Comparison of ENCODE assay signal across 9 cellular contexts in the genomic region with DNA sequence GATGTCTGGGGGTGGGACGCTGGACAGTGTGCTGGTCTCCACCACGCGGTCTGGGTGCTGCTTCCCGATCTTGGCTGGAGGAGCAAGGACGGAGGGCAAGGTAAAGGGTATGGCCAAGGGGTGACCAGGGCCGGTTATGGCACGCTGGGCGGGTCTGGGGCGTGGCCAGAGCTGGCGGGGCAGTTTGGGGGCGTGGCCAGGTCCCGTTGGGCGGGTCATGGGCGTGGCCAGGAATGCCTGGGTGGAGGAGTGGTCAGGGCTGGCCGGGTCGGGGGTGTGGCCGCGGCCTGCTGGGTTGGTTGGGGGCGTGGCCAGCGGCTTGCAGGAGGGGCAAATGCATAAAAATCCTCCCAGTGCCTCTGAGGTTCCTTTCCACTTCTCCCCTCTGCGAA. TPM values are rescaled to one million over a fixed set of nuclear protein-coding genes. Genes with fewer than 3 reads are reported as not detected.
DNase-seq lines count a peak whose midpoint lies in the region; TF ChIP-seq lines count a peak whose summit lies in the region.
"Had no signal": no experiment of that assay in that cellular context is flagged by ENCODE, and none has a peak within 500 bp of the region (broad histone marks: within the 10 kb centered on the region; RNA-seq: fewer than 3 reads in every experiment).

No MANE protein-coding gene starts in this region.

- no peak overlapping the region for H3K4me3 Mint-ChIP-seq in CD14-positive monocyte
- H3K4me3 Mint-ChIP-seq: brain had no signal

- TF ChIP-seq CTCF in CD14-positive monocyte (IDR thresholded peaks at IDR 0.05), result no peak

- H3K27me3 Mint-ChIP-seq in CD14-positive monocyte (ENCODE audit: low read depth in 3 of 3), result peaks cover 0 to 2% (median 0%) of the 10 kb centered on the region in 3 donors
- H3K27me3 Mint-ChIP-seq: brain had no signal

- H3K36me3 Mint-ChIP-seq in CD14-positive monocyte, result peaks cover 66 to 92% of the 10 kb centered on the region in 2 donors

- no peaks in the 10 kb centered on the region for H3K4me1 ChIP-seq in HAP-1

- peak; percentile 78 for DNase-seq in CD14-positive monocyte (ENCODE audit: low spot score)
- peak; percentile 49 to 92 for DNase-seq in HAP-1 (ENCODE audit: low spot score in 2 of 2)
- DNase-seq in UCSD-AML1 (lab: John Stamatoyannopoulos, UW; ENCODE audit: unreplicated experiment), result peak; percentile 79
- peak; percentile 74 for DNase-seq in germinal center (ENCODE audit: low spot score)
- DNase-seq in stimulated activated CD4-positive, alpha-beta T cell treated with anti-CD3 and anti-CD28 coated beads, TNF-alpha, amount 100 ng/mL, for 48 hours (ENCODE audit: low read depth in 3 of 3), result peak; percentile 47 to 76 (median 68)
- no peak for DNase-seq in NCI-H524 (lab: John Stamatoyannopoulos, UW)
- DNase-seq in NCI-H2081 treated with DMSO at 0.1 percent for 48 hours (lab: John Stamatoyannopoulos, UW), result no peak
- no peak for DNase-seq in DMS153 treated with DMSO at 0.1 percent for 48 hours (lab: John Stamatoyannopoulos, UW; ENCODE audit: unreplicated experiment)

- intact Hi-C loops in CD14-positive monocyte (cut with micrococcal nuclease), result no loop called here

- H3K4me1 Mint-ChIP-seq in CD14-positive monocyte, result no peaks in the 10 kb centered on the region
- H3K4me1 Mint-ChIP-seq: brain had no signal

- no peaks in the 10 kb centered on the region for H3K9me3 ChIP-seq in HAP-1

- no peak overlapping the region for H3K4me3 ChIP-seq in HAP-1

- peaks cover 0 to 3% (median 0%) of the 10 kb centered on the region in 7 donors for H3K9me3 Mint-ChIP-seq in CD14-positive monocyte
- H3K9me3 Mint-ChIP-seq: brain had no signal

- no peaks in the 10 kb centered on the region for H3K27me3 ChIP-seq in HAP-1 (ENCODE audit: low read depth)

- in situ Hi-C loops in HAP-1 (cut with MboI; ENCODE audit: low sequenced_read_pairs), result no loop called here

- H3K36me3 ChIP-seq in HAP-1 (replicated peaks), result peaks cover 17% of the 10 kb centered on the region

- peak overlapping the region in 2 of 7 donors; percentile 74 to 87 for H3K27ac Mint-ChIP-seq in CD14-positive monocyte
- H3K27ac Mint-ChIP-seq: brain had no signal

RNA-seq across cellular contexts. Expression of a gene that starts 19.2 kb away (rescaled TPM):
- polyA plus RNA-seq in CD14-positive monocyte, result 100 to 1,000 TPM; 459 to 508 TPM

RNA-seq across cellular contexts. Expression of a gene that starts 27.8 kb away (rescaled TPM):
- 100 to 1,000 TPM; 195 to 222 TPM for polyA plus RNA-seq in CD14-positive monocyte

RNA-seq across cellular contexts. Expression of a gene that starts 51.1 kb away (rescaled TPM):
- 1 to 10 TPM in 1 of 2 donors, under 1 TPM in 1; 0.71 to 2.6 TPM for polyA plus RNA-seq in CD14-positive monocyte

RNA-seq across cellular contexts. Expression of a gene that starts 56.0 kb away (rescaled TPM):
- polyA plus RNA-seq in CD14-positive monocyte, result 100 to 1,000 TPM; 108 to 137 TPM

Comparison
In these comparisons a context has a peak if more than half of its experiments do, and no peak if none do; other contexts are left out.
1. DNase-seq: peak in CD14-positive monocyte (single experiment), HAP-1 (2 of 2), UCSD-AML1 (single experiment), germinal center (single experiment) and stimulated activated CD4-positive, alpha-beta T cell treated with anti-CD3 and anti-CD28 coated beads, TNF-alpha, amount 100 ng/mL, for 48 hours (3 of 3); none in NCI-H524 (0 of 2), NCI-H2081 treated with DMSO at 0.1 percent for 48 hours (single experiment) and DMS153 treated with DMSO at 0.1 percent for 48 hours (single experiment).